In genomic region chr13:25085125-25085742, GRCh38 we compare ENCODE assay signal across 7 cellular contexts. TPM values are rescaled to one million over a fixed set of nuclear protein-coding genes. Genes with fewer than 3 reads are reported as not detected.
DNase-seq lines count a peak whose midpoint lies in the region; ATAC-seq and TF ChIP-seq lines count a peak whose summit lies in the region.

No MANE protein-coding gene starts in this region.

- H3K27me3 Mint-ChIP-seq in H9 (ENCODE audit: low read depth), result peaks cover 3% of the 10 kb centered on the region; the same call in 1 of the 2 replicates
- H3K27me3 Mint-ChIP-seq in endothelial cell (ENCODE audit: unreplicated experiment), result no peaks in the 10 kb centered on the region

- TF ChIP-seq CTCF in H9 (conservative IDR thresholded peaks at IDR 0.05) (peak; percentile 80), endothelial cell (IDR thresholded peaks at IDR 0.05; ENCODE audit: unreplicated experiment) (peak; percentile 63)

- no peak overlapping the region for H3K27ac ChIP-seq in H9 (ENCODE audit: insufficient read length, low read depth, low read length)
- no peak overlapping the region for H3K27ac ChIP-seq in neuronal stem cell (replicated peaks; ENCODE audit: low read length)

- H3K4me3 ChIP-seq in neuronal stem cell (ENCODE audit: low read length in 2 of 2), result no peak overlapping the region

- H2BK120ac ChIP-seq in H9 (ENCODE audit: low read depth, low read length, poor library complexity, severe bottlenecking), result no peak overlapping the region
- H2BK120ac ChIP-seq in neuronal stem cell (ENCODE audit: low read depth, low read length), result no peak overlapping the region

- H3K4ac ChIP-seq in H9 (ENCODE audit: low read depth, low read length) (no peak overlapping the region), neuronal stem cell (ENCODE audit: low read length) (no peak overlapping the region)

- H3K4me2 ChIP-seq in H9 (ENCODE audit: insufficient read depth, insufficient read length, low read length) (no peak overlapping the region), neuronal stem cell (ENCODE audit: insufficient read depth, low read length, poor library complexity, severe bottlenecking) (no peak overlapping the region)

- H3K4me3 Mint-ChIP-seq in H9 (no peak overlapping the region), endothelial cell (ENCODE audit: unreplicated experiment) (no peak overlapping the region)

- H3K36me3 Mint-ChIP-seq in H9 (ENCODE audit: insufficient read depth in 1 of 3, low read depth in 3 of 3) (no peaks in the 10 kb centered on the region), endothelial cell (ENCODE audit: low read depth, unreplicated experiment) (no peaks in the 10 kb centered on the region)

- H2AK5ac ChIP-seq in H9 (ENCODE audit: insufficient read length, low read length), result no peak overlapping the region
- H2AK5ac ChIP-seq in neuronal stem cell (ENCODE audit: low read depth, low read length), result no peak overlapping the region

- no peak for ATAC-seq in HG03432 (IDR thresholded peaks at IDR 0.05; ENCODE audit: unreplicated experiment)

- H3K27ac Mint-ChIP-seq in H9, result no peak overlapping the region
- no peak overlapping the region for H3K27ac Mint-ChIP-seq in endothelial cell (ENCODE audit: unreplicated experiment)

- H3K56ac ChIP-seq in H9 (ENCODE audit: insufficient read length, low read depth, low read length), result no peak overlapping the region

- no peak overlapping the region for H4K5ac ChIP-seq in H9 (ENCODE audit: insufficient read length, low read depth, low read length)

- WGBS in H9 (ENCODE audit: extremely low coverage, insufficient read length, low lambda C conversion rate), result no CpG with 5 or more reads among the region's 6 CpGs
- WGBS in neuronal stem cell (ENCODE audit: extremely low coverage in 2 of 2, insufficient read length in 2 of 2, insufficient replicate concordance in 1 of 2), 2 donors, result no CpG with 5 or more reads among the region's 6 CpGs

- H3K9ac ChIP-seq in H9 (ENCODE audit: extremely low read depth, insufficient read length, low read length), result no peak overlapping the region
- H3K9ac ChIP-seq in neuronal stem cell (ENCODE audit: low read depth, low read length, poor library complexity), result no peak overlapping the region

- H2AFZ ChIP-seq in H9 (ENCODE audit: low read length), result no peak overlapping the region
- no peak overlapping the region for H2AFZ ChIP-seq in neuronal stem cell (ENCODE audit: low read length)

- H2BK20ac ChIP-seq in H9 (ENCODE audit: low read depth, low read length, poor library complexity, severe bottlenecking), result no peak overlapping the region

- H3K79me2 ChIP-seq in H9 (ENCODE audit: insufficient read depth, low read length), result no peaks in the 10 kb centered on the region

- H3K23me2 ChIP-seq in H9 (ENCODE audit: insufficient read length, low read depth, low read length, poor library complexity, severe bottlenecking), result no peaks in the 10 kb centered on the region

- H2BK15ac ChIP-seq in H9 (ENCODE audit: low read depth, low read length), result no peak overlapping the region
- H2BK15ac ChIP-seq in neuronal stem cell (ENCODE audit: low read length), result no peak overlapping the region

- no peaks in the 10 kb centered on the region for H3K27me3 ChIP-seq in H9 (ENCODE audit: insufficient read depth, low read length)
- peaks cover 0 to 5% (median 0%) of the 10 kb centered on the region in 3 experiments for H3K27me3 ChIP-seq in neuronal stem cell (ENCODE audit: control insufficient read depth in 3 of 3, insufficient read depth in 3 of 3, low read depth in 1 of 3, low read length in 3 of 3)

- H3K23ac ChIP-seq in H9 (ENCODE audit: insufficient read length, low read depth, low read length), result no peak overlapping the region
- no peak overlapping the region for H3K23ac ChIP-seq in neuronal stem cell (ENCODE audit: low read depth, low read length, poor library complexity)

- peaks cover 2 to 7% of the 10 kb centered on the region in 2 experiments; a peak in 2 of 4 replicates for H3K4me1 Mint-ChIP-seq in H9
- H3K4me1 Mint-ChIP-seq in endothelial cell (ENCODE audit: unreplicated experiment), result no peaks in the 10 kb centered on the region

- no peak overlapping the region for H4K91ac ChIP-seq in H9 (ENCODE audit: insufficient read length, low read depth, low read length)
- H4K91ac ChIP-seq in neuronal stem cell (ENCODE audit: low read depth, low read length, poor library complexity), result no peak overlapping the region

- no peaks in the 10 kb centered on the region for H4K20me1 ChIP-seq in H9 (ENCODE audit: control insufficient read depth, insufficient read depth, insufficient read length)

- peak; percentile 33 for DNase-seq in EH (ENCODE audit: low read depth)
- DNase-seq in H9, result peak; percentile 54
- DNase-seq in NCI-H82 treated with DMSO at 0.1 percent for 48 hours (lab: John Stamatoyannopoulos, UW; ENCODE audit: unreplicated experiment), result peak; percentile 89
- peak; percentile 50 for DNase-seq in endothelial cell (ENCODE audit: low spot score)
- DNase-seq in neuronal stem cell (ENCODE audit: low spot score), result peak; percentile 17
- no peak for DNase-seq in activated gamma-delta T cell treated with Interleukin-2 at 50 U/mL for 16 hours

- H3K9me3 ChIP-seq in H9 (ENCODE audit: control insufficient read depth, low read depth, low read length) (no peaks in the 10 kb centered on the region), neuronal stem cell (replicated peaks in 1 of 2; ENCODE audit: control insufficient read depth in 2 of 2, insufficient read depth in 1 of 2, low read depth in 1 of 2, low read length in 2 of 2) (no peaks in the 10 kb centered on the region)

- no peak overlapping the region for H3K14ac ChIP-seq in H9 (ENCODE audit: insufficient read depth, low read length)
- no peak overlapping the region for H3K14ac ChIP-seq in neuronal stem cell (ENCODE audit: low read length)

- H3K36me3 ChIP-seq in neuronal stem cell (replicated peaks in 1 of 2; ENCODE audit: control insufficient read depth in 2 of 2, insufficient read depth in 2 of 2, low read length in 2 of 2), result no peaks in the 10 kb centered on the region

- H3K9me3 Mint-ChIP-seq in H9 (no peaks in the 10 kb centered on the region), endothelial cell (ENCODE audit: unreplicated experiment) (no peaks in the 10 kb centered on the region)

- H2BK5ac ChIP-seq in H9 (ENCODE audit: insufficient read length, low read length) (no peak overlapping the region), neuronal stem cell (ENCODE audit: low read length) (no peak overlapping the region)

- H2BK12ac ChIP-seq in H9 (ENCODE audit: insufficient read length, low read depth, low read length), result no peak overlapping the region
- H2BK12ac ChIP-seq in neuronal stem cell (ENCODE audit: low read length), result no peak overlapping the region

- H3T11ph ChIP-seq in H9 (ENCODE audit: low read length), result no peak overlapping the region

- no peaks in the 10 kb centered on the region for H3K4me1 ChIP-seq in H9 (ENCODE audit: insufficient read depth, low read length)
- no peaks in the 10 kb centered on the region for H3K4me1 ChIP-seq in neuronal stem cell (ENCODE audit: control insufficient read depth in 2 of 2, insufficient read depth in 1 of 2, low read depth in 1 of 2, low read length in 2 of 2)

- H3K79me1 ChIP-seq in H9 (ENCODE audit: insufficient read depth, low read depth, low read length, poor library complexity, severe bottlenecking) (no peaks in the 10 kb centered on the region), neuronal stem cell (ENCODE audit: low read depth, low read length) (no peaks in the 10 kb centered on the region)

- H3K18ac ChIP-seq in H9 (ENCODE audit: insufficient read length, low read depth, low read length), result no peak overlapping the region
- no peak overlapping the region for H3K18ac ChIP-seq in neuronal stem cell (ENCODE audit: low read length)

- H4K8ac ChIP-seq in H9 (replicated peaks; ENCODE audit: insufficient read length, low read depth, low read length) (no peak overlapping the region), neuronal stem cell (ENCODE audit: low read depth, low read length) (no peak overlapping the region)

RNA-seq across cellular contexts. Expression of gene PABPC3, which starts 10.7 kb away (rescaled TPM):
- total RNA-seq in H9 (2021) (0.26 and 0.31 TPM in 2 replicates), endothelial cell (ENCODE audit: unreplicated experiment) (0.44 TPM)
- 0.24 TPM for polyA plus RNA-seq in neuronal stem cell (2013, experiment 1 of 2)
- 0.15 TPM for polyA plus RNA-seq in neuronal stem cell (2013, experiment 2 of 2)
